Comparison of ENCODE assay signal across 8 cellular contexts in the genomic region with DNA sequence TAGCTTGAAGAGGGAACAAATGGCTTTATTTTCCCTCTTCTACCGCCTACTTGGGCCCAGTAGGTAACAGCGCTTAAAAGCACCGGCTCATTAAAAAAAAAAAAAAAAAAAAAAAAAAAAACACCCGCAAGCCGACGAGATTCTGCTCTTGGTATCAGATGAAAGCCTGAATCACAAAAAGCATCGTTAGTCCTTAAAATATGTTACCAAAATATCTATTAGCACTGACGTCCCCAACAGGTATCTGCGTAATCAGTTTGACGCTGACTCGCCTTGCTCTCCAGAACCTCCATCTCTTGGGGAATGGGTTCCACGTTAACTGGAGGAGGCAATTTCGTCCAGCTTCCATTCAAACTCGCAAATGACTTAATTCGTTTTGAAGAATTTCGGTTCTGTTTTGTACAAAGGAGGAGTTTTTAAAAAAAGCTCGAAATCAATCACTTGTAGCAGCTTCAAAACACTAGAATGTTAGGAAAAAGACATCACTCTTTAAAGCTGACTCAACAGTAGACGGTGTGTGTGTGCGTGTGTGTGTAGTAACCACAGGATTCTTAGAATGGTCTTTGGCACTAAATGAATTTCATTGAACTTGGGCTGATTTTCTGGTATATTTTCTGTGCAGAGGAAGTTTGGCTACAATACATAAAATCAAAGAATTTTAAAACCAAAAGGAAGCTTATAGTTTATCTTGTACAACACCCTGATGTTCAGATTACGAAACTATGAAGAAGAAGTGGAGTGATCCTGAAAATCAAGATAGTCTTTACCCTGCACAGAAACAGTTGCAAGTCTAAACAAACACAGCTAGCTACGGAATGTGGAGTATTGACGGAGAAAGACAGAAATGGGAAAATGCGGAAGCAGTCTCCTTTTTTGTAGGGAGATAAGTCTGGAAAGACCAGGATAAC. TPM values are rescaled to one million over a fixed set of nuclear protein-coding genes. Genes with fewer than 3 reads are reported as not detected.
DNase-seq lines count a peak whose midpoint lies in the region; ATAC-seq and TF ChIP-seq lines count a peak whose summit lies in the region.

No MANE protein-coding gene starts in this region.

- peak overlapping the region; percentile 86 for H3K27ac Mint-ChIP-seq in CD4-positive, alpha-beta T cell

- H3K4me3 Mint-ChIP-seq in CD4-positive, alpha-beta T cell: peak overlapping the region; percentile 98

- no peaks in the 10 kb centered on the region for H3K27me3 ChIP-seq in CD4-positive, alpha-beta T cell (ENCODE audit: control insufficient read depth, insufficient read depth, low read length)
- H3K27me3 ChIP-seq in GM23248 (replicated peaks; ENCODE audit: insufficient read depth) (no peaks in the 10 kb centered on the region), ovary (no peaks in the 10 kb centered on the region), aorta (ENCODE audit: control insufficient read depth in 1 of 2, insufficient read depth in 2 of 2, low read length in 1 of 2) (no peaks in the 10 kb centered on the region)

- peak overlapping the region; percentile 100 for H3K4me3 ChIP-seq in GM23248
- H3K4me3 ChIP-seq in ovary: peak overlapping the region; percentile 81
- H3K4me3 ChIP-seq in aorta (ENCODE audit: low read length in 2 of 2): peak overlapping the region; percentile 63 to 76

- H3K9me3 Mint-ChIP-seq in CD4-positive, alpha-beta T cell: no peaks in the 10 kb centered on the region

- peaks cover 22% of the 10 kb centered on the region for H3F3A ChIP-seq in GM23248 (ENCODE audit: insufficient read depth)

- H3K36me3 ChIP-seq in GM23248 (ENCODE audit: low read depth) (no peaks in the 10 kb centered on the region), ovary (no peaks in the 10 kb centered on the region), aorta (ENCODE audit: control insufficient read depth in 1 of 2, insufficient read depth in 2 of 2, low read length in 1 of 2) (no peaks in the 10 kb centered on the region)

- peak overlapping the region; percentile 99 for H3K4me2 ChIP-seq in GM23248 (ENCODE audit: unreplicated experiment)

- ATAC-seq in CD4-positive, alpha-beta T cell (ENCODE audit: poor library complexity): peak; percentile 44
- ATAC-seq in aorta (ENCODE audit: low FRiP score) (no peak), GM19023 (IDR thresholded peaks at IDR 0.05; ENCODE audit: unreplicated experiment) (no peak)

- H3K4me1 ChIP-seq in GM23248 (ENCODE audit: insufficient read depth) (peaks cover 19% of the 10 kb centered on the region), ovary (ENCODE audit: insufficient read depth) (no peaks in the 10 kb centered on the region), aorta (ENCODE audit: control insufficient read depth in 1 of 2, insufficient read depth in 2 of 2, low read length in 2 of 2) (no peaks in the 10 kb centered on the region)

- POLR2A ChIA-PET in CD4-positive, alpha-beta T cell (lab: Charles Lee): interaction anchor here (0.7 to 4.0 kb wide), 8 partner anchors 9 to 526 kb away, joined by 3 to 21 read pairs (median 5); a partner anchor contains a TSS

- TF ChIP-seq CTCF in CD4-positive, alpha-beta T cell (IDR thresholded peaks at IDR 0.05): no peak
- no peak for TF ChIP-seq CTCF in ovary (IDR thresholded peaks at IDR 0.05)

- H2AFZ ChIP-seq in GM23248: peak overlapping the region; percentile 100

- H3K79me2 ChIP-seq in GM23248 (ENCODE audit: insufficient read depth): peaks cover 36% of the 10 kb centered on the region

- peak overlapping the region; percentile 94 for H3K9ac ChIP-seq in GM23248

- WGBS in GM23248 (ENCODE audit: low coverage in 1 of 2, low lambda C conversion rate in 2 of 2, missing lambda C conversion rate in 2 of 2), 2 experiments: 1 to 3% methylated on average over 23 of the region's 23 CpGs
- WGBS in ovary, 3 donors: 4 to 8% (median 5%) methylated on average over 23 of the region's 23 CpGs
- 9 to 10% methylated on average over 23 of the region's 23 CpGs for WGBS in aorta, 2 donors

- peaks cover 22% of the 10 kb centered on the region for H3K36me3 Mint-ChIP-seq in CD4-positive, alpha-beta T cell (ENCODE audit: low read depth)

- in situ Hi-C loops in GM23248 (cut with MboI): no loop called here

- H4K20me1 ChIP-seq in GM23248 (ENCODE audit: insufficient read depth): no peaks in the 10 kb centered on the region

- no peaks in the 10 kb centered on the region for H3K9me2 ChIP-seq in GM23248 (ENCODE audit: insufficient read depth)

- H3K4me1 Mint-ChIP-seq in CD4-positive, alpha-beta T cell (ENCODE audit: low read depth): peaks cover 41% of the 10 kb centered on the region

- CTCF ChIA-PET in CD4-positive, alpha-beta T cell (lab: Charles Lee): interaction anchor here (0.7 kb wide), 1 partner anchor 9 kb away, joined by 3 read pairs; no protein-coding TSS in a partner anchor

- H3K27me3 Mint-ChIP-seq in CD4-positive, alpha-beta T cell: no peaks in the 10 kb centered on the region

- no peaks in the 10 kb centered on the region for H3K9me3 ChIP-seq in CD4-positive, alpha-beta T cell (ENCODE audit: control insufficient read depth, low read length)
- H3K9me3 ChIP-seq in GM23248 (ENCODE audit: low read depth): no peaks in the 10 kb centered on the region
- H3K9me3 ChIP-seq in ovary: no peaks in the 10 kb centered on the region
- H3K9me3 ChIP-seq in aorta (ENCODE audit: control insufficient read depth, low read length): no peaks in the 10 kb centered on the region

- peak overlapping the region; percentile 43 for H3K27ac ChIP-seq in CD4-positive, alpha-beta T cell (ENCODE audit: low read depth, low read length)
- H3K27ac ChIP-seq in GM23248 (peak overlapping the region; percentile 71), ovary (peak overlapping the region; percentile 88 to 96), aorta (ENCODE audit: low read depth in 1 of 2, low read length in 2 of 2) (peak overlapping the region in 1 of 2 donors; percentile 34)

- intact Hi-C loops in CD4-positive, alpha-beta T cell (cut with DNase I, micrococcal nuclease): loop anchor here (5.0 kb wide), 2 partner anchors 130 to 510 kb away; a partner anchor contains a TSS
- intact Hi-C loops in ovary (cut with DNase I): no loop called here
- intact Hi-C loops in aorta (cut with DNase I): no loop called here

- no peak for TF ChIP-seq EP300 in ovary (IDR thresholded peaks at IDR 0.05)

- DNase-seq in CD4-positive, alpha-beta T cell: peak in 8 of 10 experiments; percentile 9 to 58 (median 28)
- DNase-seq in GM23248 (peak; percentile 79), NOMO-1 treated with DMSO at 0.1 percent for 48 hours (lab: John Stamatoyannopoulos, UW; ENCODE audit: unreplicated experiment) (peak; percentile 53), activated T-helper 1 cell treated with Interleukin-2 at 50 U/mL for 16 hours (ENCODE audit: low read depth) (peak; percentile 8), fibroblast of the conjunctiva (ENCODE audit: low read depth) (peak; percentile 50), ovary (peak in 4 of 5 donors; percentile 12 to 45 (median 20)), aorta (no peak)

- no peak for TF ChIP-seq POLR2A in ovary (IDR thresholded peaks at IDR 0.05)

RNA-seq across cellular contexts. Expression of a gene that starts 1.1 kb away (rescaled TPM):
- total RNA-seq in CD4-positive, alpha-beta T cell: 10 to 100 TPM; 10.3 to 11.3 TPM
- 5.6 and 6.3 TPM in 2 replicates for total RNA-seq in GM23248 (2014; rRNA removed; shearing (Covaris generic))
- polyA plus RNA-seq in GM23248 (2016; fragmentation: Nextera tagmentation; extraction: Ambion mirVana): 2.4 and 2.5 TPM in 2 replicates
- total RNA-seq in ovary: 10 to 100 TPM; 11.8 to 39.1 (median 20.6) TPM
- 1 to 10 TPM; 3.2 to 5.6 TPM for polyA plus RNA-seq in ovary
- total RNA-seq in aorta: 10 to 100 TPM in 1 of 2 donors, 1 to 10 TPM in 1; 9.6 to 10.9 TPM
- 1 to 10 TPM; 1.4 to 2.4 TPM for polyA plus RNA-seq in aorta

Comparison
In these comparisons a context has a peak if more than half of its experiments do, and no peak if none do; other contexts are left out.
1. DNase-seq: peak in CD4-positive, alpha-beta T cell (8 of 10), GM23248 (single experiment), NOMO-1 treated with DMSO at 0.1 percent for 48 hours (single experiment), activated T-helper 1 cell treated with Interleukin-2 at 50 U/mL for 16 hours (single experiment), fibroblast of the conjunctiva (single experiment) and ovary (4 of 5); none in aorta (0 of 2).
2. intact Hi-C loops: an anchor here in CD4-positive, alpha-beta T cell (5.0 kb wide); none called in ovary and aorta.
3. Peak in every context shown above with its lines, with median percentiles within 50 percentile points of each other: H3K4me3 ChIP-seq.